Comparison of ENCODE assay signal across 23 cellular contexts in genomic region chrX:7889138-7889537, GRCh38. TPM values are rescaled to one million over a fixed set of nuclear protein-coding genes. Genes with fewer than 3 reads are reported as not detected.
DNase-seq lines count a peak whose midpoint lies in the region; ATAC-seq and TF ChIP-seq lines count a peak whose summit lies in the region.
"Had no signal": no experiment of that assay in that cellular context is flagged by ENCODE, and none has a peak within 500 bp of the region (broad histone marks: within the 10 kb centered on the region; RNA-seq: fewer than 3 reads in every experiment).

No MANE protein-coding gene starts in this region.

- H3K79me2 ChIP-seq in PC-3 (ENCODE audit: low read length) (no peaks in the 10 kb centered on the region), trophoblast cell (ENCODE audit: control insufficient read depth, insufficient read depth, low read length, poor library complexity) (no peaks in the 10 kb centered on the region)

- intact Hi-C loops in PC-3 (cut with micrococcal nuclease) = loop anchor here (5.0 kb wide), 1 partner anchor 677 kb away; no protein-coding TSS in a partner anchor
- intact Hi-C loops in Calu3 (cut with micrococcal nuclease; ENCODE audit: unreplicated experiment) = no loop called here

- H3K9ac ChIP-seq in PC-3 (ENCODE audit: low read length) (no peak overlapping the region), trophoblast cell (ENCODE audit: low read length) (no peak overlapping the region)
- H3K9ac ChIP-seq: GM23248 had no signal

- WGBS in trophoblast cell (ENCODE audit: extremely low coverage, insufficient coverage, insufficient read length) = no CpG with 5 or more reads among the region's 2 CpGs

- no peak overlapping the region for H3K27ac ChIP-seq in PC-3 (ENCODE audit: low read length)
- no peak overlapping the region for H3K27ac ChIP-seq in trophoblast cell (ENCODE audit: low read depth, low read length)
- H3K27ac ChIP-seq: 22Rv1, GM23248, prostate gland, SJCRH30, tibial nerve had no signal

- CTCF ChIA-PET in PC-3 (lab: Charles Lee) = no interaction called here
- CTCF ChIA-PET in Calu3 (lab: Charles Lee) = no interaction called here

- no peak overlapping the region for H4K8ac ChIP-seq in trophoblast cell (ENCODE audit: low read depth, low read length)

- TF ChIP-seq CTCF in PC-3 (conservative IDR thresholded peaks at IDR 0.05; ENCODE audit: low read depth, low read length) = no peak
- no peak for TF ChIP-seq CTCF in Calu3 (IDR thresholded peaks at IDR 0.05; ENCODE audit: unreplicated experiment)

- no peak overlapping the region for H4K91ac ChIP-seq in trophoblast cell (ENCODE audit: low read depth, low read length)

- no peaks in the 10 kb centered on the region for H3K9me3 ChIP-seq in PC-3 (ENCODE audit: low read length)
- no peaks in the 10 kb centered on the region for H3K9me3 ChIP-seq in trophoblast cell (ENCODE audit: insufficient read depth, low read depth, low read length)
- H3K9me3 ChIP-seq: prostate gland, SJCRH30, tibial nerve had no signal

- H3K4me2 ChIP-seq in PC-3 (ENCODE audit: low read length) (peak overlapping the region; percentile 40), trophoblast cell (ENCODE audit: low read length) (no peak overlapping the region)

- peaks cover 8% of the 10 kb centered on the region for H3K9me3 Mint-ChIP-seq in Calu3 (ENCODE audit: low read depth, unreplicated experiment)
- H3K9me3 Mint-ChIP-seq: stimulated activated naive CD8-positive, alpha-beta T cell treated with anti-CD3 and anti-CD28 coated beads, Interleukin-15, Interleukin-2, amounts not matched to agents 100 ng/mL and 50 ng/mL, for 24 hours had no signal

- H4K20me1 ChIP-seq in PC-3 (ENCODE audit: low read length) = no peaks in the 10 kb centered on the region

- H3K27me3 ChIP-seq in PC-3 (ENCODE audit: low read length) = no peaks in the 10 kb centered on the region
- no peaks in the 10 kb centered on the region for H3K27me3 ChIP-seq in trophoblast cell (ENCODE audit: insufficient read depth, low read length)
- H3K27me3 ChIP-seq: SJCRH30, tibial nerve had no signal

- H3K23ac ChIP-seq in trophoblast cell (ENCODE audit: low read length) = no peak overlapping the region

- no peaks in the 10 kb centered on the region for H3K36me3 Mint-ChIP-seq in Calu3 (ENCODE audit: insufficient read depth, unreplicated experiment)

- no peak overlapping the region for H3K4ac ChIP-seq in trophoblast cell (ENCODE audit: low read depth, low read length)

- no peak overlapping the region for H3K18ac ChIP-seq in trophoblast cell (ENCODE audit: low read length)

- BruUV-seq in PC-3 (replicated peaks; lab: Mats Ljungman, UMichigan) = no TSS peak
- no TSS peak for BruUV-seq in Calu3 (replicated peaks; lab: Mats Ljungman, UMichigan)

- no peaks in the 10 kb centered on the region for H3K9me2 ChIP-seq in PC-3 (replicated peaks; ENCODE audit: low read length)

- peak; percentile 56 for ATAC-seq in HG03378 (IDR thresholded peaks at IDR 0.05; ENCODE audit: unreplicated experiment)
- ATAC-seq in PC-3 = peak; percentile 51
- no peak for ATAC-seq in GM21515 (IDR thresholded peaks at IDR 0.05; ENCODE audit: unreplicated experiment)
- ATAC-seq: T-helper 17 cell had no signal

- no peak overlapping the region for H3K27ac Mint-ChIP-seq in Calu3 (ENCODE audit: unreplicated experiment)
- H3K27ac Mint-ChIP-seq: stimulated activated naive CD8-positive, alpha-beta T cell treated with anti-CD3 and anti-CD28 coated beads, Interleukin-15, Interleukin-2, amounts not matched to agents 100 ng/mL and 50 ng/mL, for 24 hours; T-helper 17 cell had no signal

- no peaks in the 10 kb centered on the region for H3F3A ChIP-seq in PC-3 (ENCODE audit: low read length, unreplicated experiment)

- H3K4me3 ChIP-seq in PC-3 (ENCODE audit: low read length) = no peak overlapping the region
- no peak overlapping the region for H3K4me3 ChIP-seq in trophoblast cell (ENCODE audit: low read depth, low read length)
- H3K4me3 ChIP-seq: GM23248, prostate gland, SJCRH30, tibial nerve had no signal

- no peak overlapping the region for H2BK5ac ChIP-seq in trophoblast cell (ENCODE audit: low read depth, low read length, poor library complexity)

- H2BK120ac ChIP-seq in trophoblast cell (ENCODE audit: insufficient read depth, low read length, poor library complexity) = no peak overlapping the region

- DNase-seq in NCI-H2171 treated with DMSO at 0.1 percent for 48 hours (lab: John Stamatoyannopoulos, UW) (peak; percentile 1), NCI-H2171 (lab: John Stamatoyannopoulos, UW) (no peak), PC-3 (no peak), trophoblast cell (peak; percentile 4 to 54), dedifferentiated amniotic fluid mesenchymal stem cell (ENCODE audit: extremely low spot score) (no peak), Calu3 (no peak)
- DNase-seq: activated CD4-positive, alpha-beta T cell treated with anti-CD3 and anti-CD28 coated beads, Interleukin-2, amount 50 U/mL, for 1 hour; activated gamma-delta T cell; caudate nucleus; NCI-H2227 treated with DMSO at 0.1 percent for 48 hours; SJCRH30; T-helper 17 cell had no signal

- H3K4me3 Mint-ChIP-seq in Calu3 (ENCODE audit: low read depth, unreplicated experiment) = no peak overlapping the region
- H3K4me3 Mint-ChIP-seq: neural crest cell; stimulated activated naive CD8-positive, alpha-beta T cell treated with anti-CD3 and anti-CD28 coated beads, Interleukin-15, Interleukin-2, amounts not matched to agents 100 ng/mL and 50 ng/mL, for 24 hours; T-helper 17 cell had no signal

- POLR2A ChIA-PET in PC-3 (lab: Charles Lee; ENCODE audit: unreplicated experiment) = interaction anchor here (0.7 kb wide), 1 partner anchor 36 kb away, joined by 3 read pairs; no protein-coding TSS in a partner anchor

- no peak overlapping the region for H4K12ac ChIP-seq in trophoblast cell (ENCODE audit: low read depth, low read length)

- H3K4me1 ChIP-seq in PC-3 (ENCODE audit: insufficient read depth, low read length) (peaks cover 14% of the 10 kb centered on the region), trophoblast cell (ENCODE audit: control insufficient read depth in 1 of 2, insufficient read depth in 2 of 2, low read length in 2 of 2) (no peaks in the 10 kb centered on the region)
- H3K4me1 ChIP-seq: prostate gland, SJCRH30, tibial nerve had no signal

- H3K4me1 Mint-ChIP-seq in Calu3 (ENCODE audit: low read depth, unreplicated experiment) = no peaks in the 10 kb centered on the region
- H3K4me1 Mint-ChIP-seq: neural crest cell, T-helper 17 cell had no signal

- H2BK12ac ChIP-seq in trophoblast cell (ENCODE audit: low read length) = no peak overlapping the region

- no peak overlapping the region for H2AK5ac ChIP-seq in trophoblast cell (ENCODE audit: low read length)

- no peaks in the 10 kb centered on the region for H3K27me3 Mint-ChIP-seq in Calu3 (ENCODE audit: unreplicated experiment)
- H3K27me3 Mint-ChIP-seq: T-helper 17 cell had no signal

- H3K36me3 ChIP-seq in PC-3 (ENCODE audit: low read depth, low read length) (no peaks in the 10 kb centered on the region), trophoblast cell (ENCODE audit: control insufficient read depth in 1 of 2, insufficient read depth in 2 of 2, low read length in 2 of 2) (no peaks in the 10 kb centered on the region)
- H3K36me3 ChIP-seq: prostate gland, SJCRH30, tibial nerve had no signal

- H2AFZ ChIP-seq in PC-3 (ENCODE audit: low read length) (no peak overlapping the region), trophoblast cell (ENCODE audit: insufficient read depth, low read length, poor library complexity) (no peak overlapping the region)
- H2AFZ ChIP-seq: GM23248 had no signal

- H3K79me1 ChIP-seq in trophoblast cell (ENCODE audit: low read length) = no peaks in the 10 kb centered on the region

- no peak overlapping the region for H3K14ac ChIP-seq in trophoblast cell (ENCODE audit: low read length)

RNA-seq across cellular contexts. Expression of gene PNPLA4, which starts 38.1 kb away (rescaled TPM):
- total RNA-seq in PC-3 (2014; rRNA removed) (22.2 and 29.4 TPM in 2 replicates), Calu3 (2022) (13.7 and 14.8 TPM in 2 replicates)
- polyA plus RNA-seq in trophoblast cell (2013) = 13.9 and 14.6 TPM in 2 replicates

RNA-seq across cellular contexts. Expression of gene VCX, which starts 46.2 kb away (rescaled TPM):
- total RNA-seq in PC-3 (2014; rRNA removed) (0.26 TPM in 1 of 2 replicates, not detected in the other), Calu3 (2022) (not detected in 2 replicates)
- polyA plus RNA-seq in trophoblast cell (2013) = not detected in 2 replicates
- total RNA-seq: GM23248, HT-29, lower leg skin, mucosa of gallbladder, SJCRH30, T-helper 17 cell, tibial nerve had no signal
- polyA plus RNA-seq: GM23248 had no signal

Comparison
In these comparisons a context has a peak if more than half of its experiments do, and no peak if none do; other contexts are left out.
1. DNase-seq: peak in NCI-H2171 treated with DMSO at 0.1 percent for 48 hours (single experiment) and trophoblast cell (2 of 2); none in NCI-H2171 (single experiment), PC-3 (single experiment), dedifferentiated amniotic fluid mesenchymal stem cell (single experiment) and Calu3 (single experiment).